20 cellular contexts compared by ENCODE assay signal in the genomic region with DNA sequence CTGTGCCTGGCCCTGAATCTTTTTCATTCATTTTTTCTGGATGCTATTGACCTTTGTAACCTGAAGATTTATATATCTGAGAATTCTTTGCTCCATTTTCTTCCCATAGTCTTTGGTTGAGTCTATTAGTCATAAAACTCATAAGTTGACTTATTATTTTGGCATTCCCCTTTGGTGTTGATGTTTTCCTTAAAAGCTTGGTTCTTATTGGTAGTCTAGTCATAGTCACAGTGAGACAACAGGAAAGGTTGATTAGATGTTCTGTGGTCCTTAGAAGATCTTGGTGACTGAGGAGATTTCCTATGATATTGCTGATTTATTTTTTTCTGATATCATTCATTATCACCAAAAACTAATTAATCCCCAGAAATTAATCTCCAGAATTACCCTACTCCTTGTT.
DNase-seq lines count a peak whose midpoint lies in the region; ATAC-seq and TF ChIP-seq lines count a peak whose summit lies in the region.
"Had no signal": no experiment of that assay in that cellular context is flagged by ENCODE, and none has a peak within 500 bp of the region (broad histone marks: within the 10 kb centered on the region; RNA-seq: fewer than 3 reads in every experiment).

No MANE protein-coding gene starts in this region.

- H3K27ac ChIP-seq in adrenal gland: no peak overlapping the region
- H3K27ac ChIP-seq: breast epithelium, left lung, right atrium auricular region, upper lobe of left lung, VCaP had no signal

- peaks cover 61% of the 10 kb centered on the region for H3K4me1 Mint-ChIP-seq in activated naive CD4-positive, alpha-beta T cell treated with anti-CD3 and anti-CD28 coated beads for 36 hours (ENCODE audit: low read depth)
- H3K4me1 Mint-ChIP-seq in T-cell: peaks cover 60 to 69% (median 69%) of the 10 kb centered on the region in 3 donors
- peaks cover 17% of the 10 kb centered on the region for H3K4me1 Mint-ChIP-seq in dendritic cell treated with granulocyte-macrophage colony-stimulating factor and Interleukin-4, amounts not matched to agents 40 ng/mL and 50 ng/mL, for 4 days (ENCODE audit: low read depth)
- peaks cover 24% of the 10 kb centered on the region for H3K4me1 Mint-ChIP-seq in stimulated activated memory B cell treated with anti-CD40 and anti-IgM and Interleukin-4, amounts not matched to agents 10 μg/mL and 1 μg/mL and 100 μg/mL, for 72 hours

- TF ChIP-seq POLR2A in adrenal gland (IDR thresholded peaks at IDR 0.05): no peak

- CTCF ChIA-PET in activated naive CD4-positive, alpha-beta T cell treated with anti-CD3 and anti-CD28 coated beads for 36 hours (lab: Charles Lee): no interaction called here
- CTCF ChIA-PET in T-cell (lab: Charles Lee): no interaction called here

- ATAC-seq in T-cell (replicated peaks in 1 of 4) (no peak), GM18520 (IDR thresholded peaks at IDR 0.05; ENCODE audit: unreplicated experiment) (no peak)
- no peak for ATAC-seq in stimulated activated memory B cell treated with anti-CD40 and anti-IgM and Interleukin-4, amounts not matched to agents 10 μg/mL and 1 μg/mL and 100 μg/mL, for 72 hours
- ATAC-seq: left lung; stimulated activated naive CD8-positive, alpha-beta T cell treated with anti-CD3 and anti-CD28 coated beads, Interleukin-15, Interleukin-2, amounts not matched to agents 100 U/mL and 50 U/mL, for 24 hours had no signal

- no peaks in the 10 kb centered on the region for H3K27me3 Mint-ChIP-seq in activated naive CD4-positive, alpha-beta T cell treated with anti-CD3 and anti-CD28 coated beads for 36 hours (ENCODE audit: low read depth)
- H3K27me3 Mint-ChIP-seq in T-cell: no peaks in the 10 kb centered on the region
- no peaks in the 10 kb centered on the region for H3K27me3 Mint-ChIP-seq in dendritic cell treated with granulocyte-macrophage colony-stimulating factor and Interleukin-4, amounts not matched to agents 40 ng/mL and 50 ng/mL, for 4 days
- no peaks in the 10 kb centered on the region for H3K27me3 Mint-ChIP-seq in stimulated activated memory B cell treated with anti-CD40 and anti-IgM and Interleukin-4, amounts not matched to agents 10 μg/mL and 1 μg/mL and 100 μg/mL, for 72 hours
- H3K27me3 Mint-ChIP-seq: activated naive CD8-positive, alpha-beta T cell treated with anti-CD3 and anti-CD28 coated beads, Interleukin-2, amount 10 ng/mL, durations not matched to agents 7 days and 5 days had no signal

- no peaks in the 10 kb centered on the region for H3K36me3 ChIP-seq in adrenal gland (replicated peaks in 1 of 2)
- H3K36me3 ChIP-seq: breast epithelium, right atrium auricular region, upper lobe of left lung had no signal

- no peak overlapping the region for H3K4me3 Mint-ChIP-seq in activated naive CD4-positive, alpha-beta T cell treated with anti-CD3 and anti-CD28 coated beads for 36 hours
- H3K4me3 Mint-ChIP-seq in T-cell: peak overlapping the region in 1 of 3 donors; percentile 11
- H3K4me3 Mint-ChIP-seq in dendritic cell treated with granulocyte-macrophage colony-stimulating factor and Interleukin-4, amounts not matched to agents 40 ng/mL and 50 ng/mL, for 4 days: no peak overlapping the region
- H3K4me3 Mint-ChIP-seq in stimulated activated memory B cell treated with anti-CD40 and anti-IgM and Interleukin-4, amounts not matched to agents 10 μg/mL and 1 μg/mL and 100 μg/mL, for 72 hours: no peak overlapping the region
- H3K4me3 Mint-ChIP-seq: activated naive CD8-positive, alpha-beta T cell treated with anti-CD3 and anti-CD28 coated beads, Interleukin-2, amount 10 ng/mL, durations not matched to agents 7 days and 5 days had no signal

- no peak for DNase-seq in activated naive CD4-positive, alpha-beta T cell treated with anti-CD3 and anti-CD28 coated beads for 36 hours
- no peak for DNase-seq in activated naive CD4-positive, alpha-beta T cell (lab: John Stamatoyannopoulos, UW)
- DNase-seq in T-cell (no peak), adrenal gland (no peak), GDM1 (lab: John Stamatoyannopoulos, UW) (no peak)
- DNase-seq: activated naive CD8-positive, alpha-beta T cell treated with anti-CD3 and anti-CD28 coated beads, Interleukin-2, amount 10 ng/mL, durations not matched to agents 7 days and 5 days; DND-41; glutamatergic neuron; left lung; NCI-H2029; nucleus accumbens; stimulated activated naive CD8-positive, alpha-beta T cell treated with anti-CD3 and anti-CD28 coated beads, Interleukin-15, Interleukin-2, amounts not matched to agents 100 U/mL and 50 U/mL, for 24 hours; SW 1271; upper lobe of left lung had no signal

- intact Hi-C loops in activated naive CD4-positive, alpha-beta T cell treated with anti-CD3 and anti-CD28 coated beads for 36 hours (cut with micrococcal nuclease): loop anchor here (1.0 kb wide), 1 partner anchor 9 kb away; no protein-coding TSS in a partner anchor
- intact Hi-C loops in dendritic cell treated with granulocyte-macrophage colony-stimulating factor and Interleukin-4, amounts not matched to agents 40 ng/mL and 50 ng/mL, for 4 days (cut with micrococcal nuclease): no loop called here
- intact Hi-C loops in adrenal gland (cut with DNase I): no loop called here

- no peaks in the 10 kb centered on the region for H3K9me3 Mint-ChIP-seq in activated naive CD4-positive, alpha-beta T cell treated with anti-CD3 and anti-CD28 coated beads for 36 hours
- no peaks in the 10 kb centered on the region for H3K9me3 Mint-ChIP-seq in T-cell
- H3K9me3 Mint-ChIP-seq in dendritic cell treated with granulocyte-macrophage colony-stimulating factor and Interleukin-4, amounts not matched to agents 40 ng/mL and 50 ng/mL, for 4 days: no peaks in the 10 kb centered on the region
- H3K9me3 Mint-ChIP-seq in stimulated activated memory B cell treated with anti-CD40 and anti-IgM and Interleukin-4, amounts not matched to agents 10 μg/mL and 1 μg/mL and 100 μg/mL, for 72 hours: no peaks in the 10 kb centered on the region
- H3K9me3 Mint-ChIP-seq: activated naive CD8-positive, alpha-beta T cell treated with anti-CD3 and anti-CD28 coated beads, Interleukin-2, amount 10 ng/mL, durations not matched to agents 7 days and 5 days had no signal

- POLR2A ChIA-PET in T-cell (lab: Charles Lee): interaction anchor here in 1 of 2 donors (0.5 kb wide), 1 partner anchor 23 kb away, joined by 4 read pairs; no protein-coding TSS in a partner anchor

- no peak for TF ChIP-seq CTCF in adrenal gland (IDR thresholded peaks at IDR 0.05)

- peak overlapping the region; percentile 82 for H3K27ac Mint-ChIP-seq in activated naive CD4-positive, alpha-beta T cell treated with anti-CD3 and anti-CD28 coated beads for 36 hours
- peak overlapping the region; percentile 77 to 90 for H3K27ac Mint-ChIP-seq in T-cell
- H3K27ac Mint-ChIP-seq in dendritic cell treated with granulocyte-macrophage colony-stimulating factor and Interleukin-4, amounts not matched to agents 40 ng/mL and 50 ng/mL, for 4 days: peak overlapping the region; percentile 39
- peak overlapping the region; percentile 78 for H3K27ac Mint-ChIP-seq in stimulated activated memory B cell treated with anti-CD40 and anti-IgM and Interleukin-4, amounts not matched to agents 10 μg/mL and 1 μg/mL and 100 μg/mL, for 72 hours

- H3K9me3 ChIP-seq in adrenal gland (replicated peaks in 1 of 3): no peaks in the 10 kb centered on the region
- H3K9me3 ChIP-seq: breast epithelium, left lung, right atrium auricular region, upper lobe of left lung had no signal

- no peak overlapping the region for H3K4me3 ChIP-seq in adrenal gland
- H3K4me3 ChIP-seq: breast epithelium, left lung, right atrium auricular region, upper lobe of left lung had no signal

- H3K27me3 ChIP-seq in adrenal gland: no peaks in the 10 kb centered on the region
- H3K27me3 ChIP-seq: breast epithelium, left lung, right atrium auricular region, upper lobe of left lung had no signal

- H3K36me3 Mint-ChIP-seq in activated naive CD4-positive, alpha-beta T cell treated with anti-CD3 and anti-CD28 coated beads for 36 hours (ENCODE audit: low read depth): peaks cover 58% of the 10 kb centered on the region
- peaks cover 62% of the 10 kb centered on the region for H3K36me3 Mint-ChIP-seq in T-cell
- H3K36me3 Mint-ChIP-seq in dendritic cell treated with granulocyte-macrophage colony-stimulating factor and Interleukin-4, amounts not matched to agents 40 ng/mL and 50 ng/mL, for 4 days (ENCODE audit: low read depth): peaks cover 79% of the 10 kb centered on the region
- H3K36me3 Mint-ChIP-seq in stimulated activated memory B cell treated with anti-CD40 and anti-IgM and Interleukin-4, amounts not matched to agents 10 μg/mL and 1 μg/mL and 100 μg/mL, for 72 hours: peaks cover 61% of the 10 kb centered on the region

- H3K4me1 ChIP-seq in adrenal gland (replicated peaks in 1 of 2): no peaks in the 10 kb centered on the region
- H3K4me1 ChIP-seq: breast epithelium, left lung, right atrium auricular region, upper lobe of left lung had no signal
